In the genomic region with DNA sequence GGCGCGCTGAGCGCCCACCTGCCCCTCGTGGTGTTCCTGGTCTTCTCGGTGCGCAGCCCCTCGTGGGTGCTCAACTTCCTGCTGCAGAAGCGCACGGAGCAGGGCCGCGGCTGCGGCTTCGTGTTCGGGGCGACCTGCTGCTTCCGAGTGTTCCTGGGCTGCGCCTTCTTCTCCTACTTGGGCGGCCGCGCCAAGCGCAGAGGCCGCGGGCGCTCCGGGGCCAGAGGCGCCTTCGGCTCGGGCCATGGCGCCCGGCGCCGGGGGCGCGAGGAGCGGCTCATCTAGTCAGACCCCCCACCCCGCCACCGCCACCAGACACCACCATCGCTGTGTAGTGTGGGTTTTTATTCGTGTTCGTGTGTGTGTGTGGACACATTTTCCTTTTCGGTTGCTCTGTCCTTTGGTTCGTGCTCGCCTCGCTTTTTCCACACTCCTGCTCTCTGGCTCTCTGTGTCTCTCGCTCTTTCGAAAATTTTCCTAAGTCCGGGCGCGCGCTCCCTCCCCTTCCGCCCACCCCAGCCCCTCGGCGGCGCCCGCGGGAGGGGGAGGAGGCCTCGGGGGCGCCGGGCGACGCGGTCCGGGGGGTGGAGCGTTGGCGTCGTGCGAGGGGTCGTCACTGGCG, we compare ENCODE assay signal across 1 cellular context.
TF ChIP-seq lines count a peak whose summit lies in the region.

No MANE protein-coding gene starts in this region.

TF ChIP-seq in HepG2, 621 proteins besides CTCF, POLR2A, EP300 and RAD21 (continued from another document):
- TF ChIP-seq, protein P1, sequence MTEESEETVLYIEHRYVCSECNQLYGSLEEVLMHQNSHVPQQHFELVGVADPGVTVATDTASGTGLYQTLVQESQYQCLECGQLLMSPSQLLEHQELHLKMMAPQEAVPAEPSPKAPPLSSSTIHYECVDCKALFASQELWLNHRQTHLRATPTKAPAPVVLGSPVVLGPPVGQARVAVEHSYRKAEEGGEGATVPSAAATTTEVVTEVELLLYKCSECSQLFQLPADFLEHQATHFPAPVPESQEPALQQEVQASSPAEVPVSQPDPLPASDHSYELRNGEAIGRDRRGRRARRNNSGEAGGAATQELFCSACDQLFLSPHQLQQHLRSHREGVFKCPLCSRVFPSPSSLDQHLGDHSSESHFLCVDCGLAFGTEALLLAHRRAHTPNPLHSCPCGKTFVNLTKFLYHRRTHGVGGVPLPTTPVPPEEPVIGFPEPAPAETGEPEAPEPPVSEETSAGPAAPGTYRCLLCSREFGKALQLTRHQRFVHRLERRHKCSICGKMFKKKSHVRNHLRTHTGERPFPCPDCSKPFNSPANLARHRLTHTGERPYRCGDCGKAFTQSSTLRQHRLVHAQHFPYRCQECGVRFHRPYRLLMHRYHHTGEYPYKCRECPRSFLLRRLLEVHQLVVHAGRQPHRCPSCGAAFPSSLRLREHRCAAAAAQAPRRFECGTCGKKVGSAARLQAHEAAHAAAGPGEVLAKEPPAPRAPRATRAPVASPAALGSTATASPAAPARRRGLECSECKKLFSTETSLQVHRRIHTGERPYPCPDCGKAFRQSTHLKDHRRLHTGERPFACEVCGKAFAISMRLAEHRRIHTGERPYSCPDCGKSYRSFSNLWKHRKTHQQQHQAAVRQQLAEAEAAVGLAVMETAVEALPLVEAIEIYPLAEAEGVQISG (CRISPR knock-in tag; IDR thresholded peaks at IDR 0.05): peak; percentile 59
- TF ChIP-seq ZNF34 (CRISPR knock-in tag; IDR thresholded peaks at IDR 0.05; ENCODE audit: borderline replicate concordance) (no peak), ZNF335 (CRISPR knock-in tag; IDR thresholded peaks at IDR 0.05) (no peak), ZMYM3 (CRISPR knock-in tag; IDR thresholded peaks at IDR 0.05) (no peak), ZSCAN20 (CRISPR knock-in tag; IDR thresholded peaks at IDR 0.05; ENCODE audit: borderline replicate concordance) (0 out of 2 replicates have a peak, but pooled peaks have one; percentile 75), SRSF4 (IDR thresholded peaks at IDR 0.05; ENCODE audit: low read depth, low read length, poor library complexity, severe bottlenecking) (no peak), ZNF781 (CRISPR knock-in tag; IDR thresholded peaks at IDR 0.05; ENCODE audit: borderline replicate concordance, not compliant biosample characterization) (peak; percentile 46), ZNF296 (CRISPR knock-in tag; conservative IDR thresholded peaks at IDR 0.05) (no peak), ZNF749 (CRISPR knock-in tag; IDR thresholded peaks at IDR 0.05; ENCODE audit: borderline replicate concordance) (no peak; the same call in 1 of the 2 replicates), RARG (CRISPR knock-in tag; IDR thresholded peaks at IDR 0.05; ENCODE audit: low read depth) (no peak), ZNF263 (CRISPR knock-in tag; IDR thresholded peaks at IDR 0.05) (0 out of 2 replicates have a peak, but pooled peaks have one; percentile 33), NR3C1 (CRISPR knock-in tag; IDR thresholded peaks at IDR 0.05) (no peak), PRPF4 (IDR thresholded peaks at IDR 0.05; ENCODE audit: low read depth, low read length, poor library complexity, severe bottlenecking) (peak; percentile 18), ZNF562 (CRISPR knock-in tag; IDR thresholded peaks at IDR 0.05; ENCODE audit: borderline replicate concordance) (no peak), ZFP82 (CRISPR knock-in tag; IDR thresholded peaks at IDR 0.05; ENCODE audit: borderline replicate concordance) (peak; percentile 54; the same call in 1 of the 2 replicates), ARNT2 (CRISPR knock-in tag; IDR thresholded peaks at IDR 0.05; ENCODE audit: low read depth) (0 out of 2 replicates have a peak, but pooled peaks have one; percentile 17)
- TF ChIP-seq, protein P2, sequence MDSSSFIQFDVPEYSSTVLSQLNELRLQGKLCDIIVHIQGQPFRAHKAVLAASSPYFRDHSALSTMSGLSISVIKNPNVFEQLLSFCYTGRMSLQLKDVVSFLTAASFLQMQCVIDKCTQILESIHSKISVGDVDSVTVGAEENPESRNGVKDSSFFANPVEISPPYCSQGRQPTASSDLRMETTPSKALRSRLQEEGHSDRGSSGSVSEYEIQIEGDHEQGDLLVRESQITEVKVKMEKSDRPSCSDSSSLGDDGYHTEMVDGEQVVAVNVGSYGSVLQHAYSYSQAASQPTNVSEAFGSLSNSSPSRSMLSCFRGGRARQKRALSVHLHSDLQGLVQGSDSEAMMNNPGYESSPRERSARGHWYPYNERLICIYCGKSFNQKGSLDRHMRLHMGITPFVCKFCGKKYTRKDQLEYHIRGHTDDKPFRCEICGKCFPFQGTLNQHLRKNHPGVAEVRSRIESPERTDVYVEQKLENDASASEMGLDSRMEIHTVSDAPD (CRISPR knock-in tag; IDR thresholded peaks at IDR 0.05): peak; percentile 55; the same call in 1 of the 2 replicates
- TF ChIP-seq, protein P3, sequence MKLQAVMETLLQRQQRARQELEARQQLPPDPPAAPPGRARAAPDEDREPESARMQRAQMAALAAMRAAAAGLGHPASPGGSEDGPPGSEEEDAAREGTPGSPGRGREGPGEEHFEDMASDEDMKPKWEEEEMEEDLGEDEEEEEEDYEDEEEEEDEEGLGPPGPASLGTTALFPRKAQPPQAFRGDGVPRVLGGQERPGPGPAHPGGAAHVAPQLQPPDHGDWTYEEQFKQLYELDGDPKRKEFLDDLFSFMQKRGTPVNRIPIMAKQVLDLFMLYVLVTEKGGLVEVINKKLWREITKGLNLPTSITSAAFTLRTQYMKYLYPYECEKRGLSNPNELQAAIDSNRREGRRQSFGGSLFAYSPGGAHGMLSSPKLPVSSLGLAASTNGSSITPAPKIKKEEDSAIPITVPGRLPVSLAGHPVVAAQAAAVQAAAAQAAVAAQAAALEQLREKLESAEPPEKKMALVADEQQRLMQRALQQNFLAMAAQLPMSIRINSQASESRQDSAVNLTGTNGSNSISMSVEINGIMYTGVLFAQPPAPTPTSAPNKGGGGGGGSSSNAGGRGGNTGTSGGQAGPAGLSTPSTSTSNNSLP (IDR thresholded peaks at IDR 0.05; ENCODE audit: low read depth, low read length): no peak
